Comparison of ENCODE assay signal across 20 cellular contexts in genomic region chr2:142222715-142223114, GRCh38.
DNase-seq lines count a peak whose midpoint lies in the region; ATAC-seq and TF ChIP-seq lines count a peak whose summit lies in the region.
"Had no signal": no experiment of that assay in that cellular context is flagged by ENCODE, and none has a peak within 500 bp of the region (broad histone marks: within the 10 kb centered on the region; RNA-seq: fewer than 3 reads in every experiment).

No MANE protein-coding gene starts in this region.

- no TSS peak for BruUV-seq in HCT116 (replicated peaks; lab: Mats Ljungman, UMichigan)

- no peak for TF ChIP-seq POLR2A in HCT116 (IDR thresholded peaks at IDR 0.05; ENCODE audit: borderline replicate concordance, extremely low read depth, insufficient read depth, insufficient read length)

- peak overlapping the region; percentile 12 for H2AFZ ChIP-seq in HCT116 (ENCODE audit: low read depth, low read length, poor library complexity, severe bottlenecking)

- no peak overlapping the region for H3K9ac ChIP-seq in HCT116 (ENCODE audit: low read length)
- H3K9ac ChIP-seq in endocrine pancreas (ENCODE audit: control insufficient read depth, insufficient read depth, low read length): no peak overlapping the region
- H3K9ac ChIP-seq: KMS-11 had no signal

- no peaks in the 10 kb centered on the region for H3K27me3 Mint-ChIP-seq in activated CD4-positive, alpha-beta T cell treated with anti-CD3 and anti-CD28 coated beads, Interleukin-2, amount 10 ng/mL, durations not matched to agents 7 days and 5 days
- H3K27me3 Mint-ChIP-seq in CD8-positive, alpha-beta memory T cell: no peaks in the 10 kb centered on the region
- H3K27me3 Mint-ChIP-seq: B cell had no signal

- H3K36me3 ChIP-seq in HCT116 (ENCODE audit: control insufficient read depth in 1 of 2, insufficient read depth in 2 of 2, low read length in 2 of 2): no peaks in the 10 kb centered on the region
- H3K36me3 ChIP-seq in endocrine pancreas (ENCODE audit: control insufficient read depth, insufficient read depth, low read length): no peaks in the 10 kb centered on the region
- no peaks in the 10 kb centered on the region for H3K36me3 ChIP-seq in CD8-positive, alpha-beta memory T cell (ENCODE audit: insufficient read depth, low read length)

- no peak for TF ChIP-seq CTCF in HCT116 (IDR thresholded peaks at IDR 0.05 in 2 of 3, conservative IDR thresholded peaks at IDR 0.05 in 1 of 3; ENCODE audit: borderline replicate concordance in 1 of 3, insufficient read depth in 1 of 3, low read depth in 2 of 3, low read length in 2 of 3)

- POLR2A ChIA-PET in HCT116 (lab: Charles Lee): no interaction called here
- POLR2A ChIA-PET in activated CD4-positive, alpha-beta T cell treated with anti-CD3 and anti-CD28 coated beads, Interleukin-2, amount 10 ng/mL, durations not matched to agents 7 days and 5 days (lab: Charles Lee): no interaction called here
- POLR2A ChIA-PET in CD8-positive, alpha-beta memory T cell (lab: Charles Lee): no interaction called here

- H3K9me2 ChIP-seq in HCT116 (ENCODE audit: insufficient read depth): no peaks in the 10 kb centered on the region

- H3K4me3 ChIP-seq in HCT116 (replicated peaks in 1 of 2; ENCODE audit: low read depth in 1 of 2, low read length in 2 of 2) (no peak overlapping the region), endocrine pancreas (ENCODE audit: control insufficient read depth, insufficient read depth, low read length) (peak overlapping the region; percentile 52)
- H3K4me3 ChIP-seq in CD8-positive, alpha-beta memory T cell (ENCODE audit: low read length): no peak overlapping the region

- H3K27ac ChIP-seq in HCT116 (ENCODE audit: low read depth, low read length): no peak overlapping the region
- H3K27ac ChIP-seq in CD8-positive, alpha-beta memory T cell (ENCODE audit: low read depth, low read length): no peak overlapping the region
- H3K27ac ChIP-seq: KMS-11, RWPE1 had no signal

- CTCF ChIA-PET in HCT116 (lab: Charles Lee): no interaction called here
- CTCF ChIA-PET in activated CD4-positive, alpha-beta T cell treated with anti-CD3 and anti-CD28 coated beads, Interleukin-2, amount 10 ng/mL, durations not matched to agents 7 days and 5 days (lab: Charles Lee): no interaction called here
- CTCF ChIA-PET in CD8-positive, alpha-beta memory T cell (lab: Charles Lee): no interaction called here

- H3K27me3 ChIP-seq in HCT116 (ENCODE audit: insufficient read depth, low read length): no peaks in the 10 kb centered on the region
- H3K27me3 ChIP-seq in endocrine pancreas (ENCODE audit: control insufficient read depth, insufficient read depth, low read length): no peaks in the 10 kb centered on the region
- H3K27me3 ChIP-seq in CD8-positive, alpha-beta memory T cell (ENCODE audit: insufficient read depth, low read length, poor library complexity, severe bottlenecking): no peaks in the 10 kb centered on the region

- H3K9me3 ChIP-seq in HCT116 (ENCODE audit: control insufficient read depth in 1 of 2, insufficient read depth in 1 of 2, low read depth in 1 of 2, low read length in 2 of 2) (no peaks in the 10 kb centered on the region), endocrine pancreas (ENCODE audit: control insufficient read depth, low read length) (no peaks in the 10 kb centered on the region)
- no peaks in the 10 kb centered on the region for H3K9me3 ChIP-seq in CD8-positive, alpha-beta memory T cell (ENCODE audit: low read length)

- H3K4me1 ChIP-seq in HCT116 (ENCODE audit: control insufficient read depth in 1 of 2, insufficient read depth in 2 of 2, low read length in 2 of 2): peaks cover 0 to 6% of the 10 kb centered on the region in 2 experiments; a peak in 1 of 4 replicates
- H3K4me1 ChIP-seq in endocrine pancreas (ENCODE audit: control insufficient read depth, insufficient read depth, low read length): peaks cover 20% of the 10 kb centered on the region
- no peaks in the 10 kb centered on the region for H3K4me1 ChIP-seq in CD8-positive, alpha-beta memory T cell (ENCODE audit: insufficient read depth, low read length)

- H3K27ac Mint-ChIP-seq in activated CD4-positive, alpha-beta T cell treated with anti-CD3 and anti-CD28 coated beads, Interleukin-2, amount 10 ng/mL, durations not matched to agents 7 days and 5 days: no peak overlapping the region
- H3K27ac Mint-ChIP-seq in CD8-positive, alpha-beta memory T cell: no peak overlapping the region
- H3K27ac Mint-ChIP-seq: B cell, CD14-positive monocyte had no signal

- no peak for ATAC-seq in HCT116
- ATAC-seq: Panc1 had no signal

- no peak overlapping the region for H3K4me2 ChIP-seq in HCT116 (ENCODE audit: low read length)
- H3K4me2 ChIP-seq: KMS-11 had no signal

- peak; percentile 39 for DNase-seq in COR-L47 (lab: John Stamatoyannopoulos, UW)
- DNase-seq in HCT116 (ENCODE audit: low read depth, low spot score): no peak
- DNase-seq in NCI-H1417 treated with DMSO at 0.1 percent for 48 hours (lab: John Stamatoyannopoulos, UW): peak; percentile 42
- no peak for DNase-seq in activated CD4-positive, alpha-beta T cell treated with anti-CD3 and anti-CD28 coated beads, Interleukin-2, amount 10 ng/mL, durations not matched to agents 7 days and 5 days
- no peak for DNase-seq in CD8-positive, alpha-beta memory T cell
- DNase-seq in NCI-H128 (lab: John Stamatoyannopoulos, UW; ENCODE audit: unreplicated experiment): no peak
- no peak for DNase-seq in activated CD4-positive, alpha-beta T cell treated with anti-CD3 and anti-CD28 coated beads for 1 hour
- DNase-seq: IMR-90, NCI-H1048, NCI-H2029 treated with DMSO at 0.1 percent for 48 hours, NCI-H226, NCI-H524, SHP77, T-helper 1 cell had no signal

- TF ChIP-seq RAD21 in HCT116 (IDR thresholded peaks at IDR 0.05; ENCODE audit: low read depth): no peak

- no peaks in the 10 kb centered on the region for H3K4me1 Mint-ChIP-seq in activated CD4-positive, alpha-beta T cell treated with anti-CD3 and anti-CD28 coated beads, Interleukin-2, amount 10 ng/mL, durations not matched to agents 7 days and 5 days
- no peaks in the 10 kb centered on the region for H3K4me1 Mint-ChIP-seq in CD8-positive, alpha-beta memory T cell
- H3K4me1 Mint-ChIP-seq: B cell, CD14-positive monocyte had no signal

- RAD21 ChIA-PET in HCT116 (lab: Charles Lee; ENCODE audit: low non-redundant PET in 1 of 2, low total read pairs in 2 of 2, uncharacterized antibody in 2 of 2, unreplicated experiment in 2 of 2): no interaction called here

- no peaks in the 10 kb centered on the region for H3K79me2 ChIP-seq in HCT116 (ENCODE audit: insufficient read depth, low read length)

- H3K4me3 Mint-ChIP-seq in activated CD4-positive, alpha-beta T cell treated with anti-CD3 and anti-CD28 coated beads, Interleukin-2, amount 10 ng/mL, durations not matched to agents 7 days and 5 days: no peak overlapping the region
- H3K4me3 Mint-ChIP-seq in CD8-positive, alpha-beta memory T cell: no peak overlapping the region
- H3K4me3 Mint-ChIP-seq: B cell, CD14-positive monocyte had no signal

- no peaks in the 10 kb centered on the region for H3K36me3 Mint-ChIP-seq in activated CD4-positive, alpha-beta T cell treated with anti-CD3 and anti-CD28 coated beads, Interleukin-2, amount 10 ng/mL, durations not matched to agents 7 days and 5 days (ENCODE audit: low read depth)
- no peaks in the 10 kb centered on the region for H3K36me3 Mint-ChIP-seq in CD8-positive, alpha-beta memory T cell
- H3K36me3 Mint-ChIP-seq: CD14-positive monocyte had no signal

- intact Hi-C loops in HCT116 (cut with micrococcal nuclease): no loop called here

- no peaks in the 10 kb centered on the region for H3K9me3 Mint-ChIP-seq in activated CD4-positive, alpha-beta T cell treated with anti-CD3 and anti-CD28 coated beads, Interleukin-2, amount 10 ng/mL, durations not matched to agents 7 days and 5 days
- H3K9me3 Mint-ChIP-seq in CD8-positive, alpha-beta memory T cell: peaks cover 8 to 34% (median 11%) of the 10 kb centered on the region in 5 donors

- H4K20me1 ChIP-seq in HCT116 (ENCODE audit: insufficient read depth): no peaks in the 10 kb centered on the region

TF ChIP-seq in HCT116, 20 proteins besides CTCF, POLR2A, EP300 and RAD21 (continues in another document):
- TF ChIP-seq JUND (IDR thresholded peaks at IDR 0.05) (no peak), ELF1 (IDR thresholded peaks at IDR 0.05; ENCODE audit: borderline replicate concordance, low read depth) (no peak), SRF (IDR thresholded peaks at IDR 0.05; ENCODE audit: low read depth) (no peak), ATF3 (IDR thresholded peaks at IDR 0.05) (no peak), YY1 (IDR thresholded peaks at IDR 0.05; ENCODE audit: extremely low read depth, insufficient replicate concordance, low read depth, low read length) (no peak), EZH2phosphoT487 (IDR thresholded peaks at IDR 0.05; ENCODE audit: borderline replicate concordance) (no peak), CEBPB (IDR thresholded peaks at IDR 0.05; ENCODE audit: low read depth) (no peak), ZNF274 (IDR thresholded peaks at IDR 0.05; ENCODE audit: low read depth, low read length) (no peak), EGR1 (IDR thresholded peaks at IDR 0.05; ENCODE audit: low read depth) (no peak), MAX (IDR thresholded peaks at IDR 0.05) (no peak), SP1 (IDR thresholded peaks at IDR 0.05; ENCODE audit: low read depth) (no peak), FOSL1 (IDR thresholded peaks at IDR 0.05; ENCODE audit: low read depth) (no peak), POLR2AphosphoS5 (IDR thresholded peaks at IDR 0.05; ENCODE audit: low read depth, low read length) (no peak), SIN3A (IDR thresholded peaks at IDR 0.05; ENCODE audit: low read depth) (no peak), CBX3 (IDR thresholded peaks at IDR 0.05; ENCODE audit: low read depth) (no peak), ZFX (IDR thresholded peaks at IDR 0.05) (no peak)

Comparison
In these comparisons a context has a peak if more than half of its experiments do, and no peak if none do; other contexts are left out.
1. DNase-seq: peak in COR-L47 (single experiment) and NCI-H1417 treated with DMSO at 0.1 percent for 48 hours (single experiment); none in HCT116 (single experiment), activated CD4-positive, alpha-beta T cell treated with anti-CD3 and anti-CD28 coated beads, Interleukin-2, amount 10 ng/mL, durations not matched to agents 7 days and 5 days (single experiment), CD8-positive, alpha-beta memory T cell (0 of 5), NCI-H128 (single experiment) and activated CD4-positive, alpha-beta T cell treated with anti-CD3 and anti-CD28 coated beads for 1 hour (single experiment).